27 cellular contexts compared by ENCODE assay signal in the genomic region with DNA sequence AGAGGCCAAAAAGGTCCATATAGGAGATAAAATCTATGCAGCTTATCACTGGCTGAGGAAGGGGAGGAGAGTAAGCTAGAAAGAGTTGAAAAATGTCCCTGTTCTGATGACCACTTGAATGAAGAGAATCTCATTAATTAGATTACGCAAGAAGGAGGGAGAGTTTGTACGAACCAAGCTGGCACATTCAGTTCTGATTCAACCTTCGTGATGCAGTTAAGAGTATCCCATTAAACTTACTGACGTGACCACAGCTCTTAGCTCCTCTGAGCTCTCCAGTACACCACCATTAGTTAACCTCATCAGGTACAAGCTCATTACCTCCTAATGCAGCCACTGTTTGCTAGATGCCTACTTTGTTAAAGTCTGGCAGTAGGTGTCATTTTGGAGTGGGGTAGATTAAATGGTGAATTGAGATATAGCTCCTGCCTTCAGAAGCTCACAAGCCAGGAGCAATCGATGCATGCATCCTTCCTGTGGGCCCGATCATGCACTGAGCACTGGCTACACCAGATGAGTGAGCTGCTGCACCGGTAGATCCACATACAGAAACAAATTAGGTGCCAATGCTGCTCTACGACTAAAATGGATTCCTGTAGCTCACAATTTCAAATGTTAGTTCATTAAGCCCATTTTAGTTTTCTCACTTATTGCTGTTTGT.
DNase-seq lines count a peak whose midpoint lies in the region; ATAC-seq, FAIRE-seq and TF ChIP-seq lines count a peak whose summit lies in the region.
"Had no signal": no experiment of that assay in that cellular context is flagged by ENCODE, and none has a peak within 500 bp of the region (broad histone marks: within the 10 kb centered on the region; RNA-seq: fewer than 3 reads in every experiment).

No MANE protein-coding gene starts in this region.

- no peak for TF ChIP-seq POLR2A in suprapubic skin (IDR thresholded peaks at IDR 0.05)

- H3K4me2 ChIP-seq in hepatocyte, result no peak overlapping the region

- TF ChIP-seq CTCF in bronchial epithelial cell (IDR thresholded peaks at IDR 0.05; ENCODE audit: insufficient read depth, low read length, severe bottlenecking) (no peak), hepatocyte (IDR thresholded peaks at IDR 0.05; ENCODE audit: poor library complexity) (no peak), suprapubic skin (IDR thresholded peaks at IDR 0.05) (no peak)

- no peak for ATAC-seq in HG02840 (IDR thresholded peaks at IDR 0.05; ENCODE audit: low FRiP score, unreplicated experiment)
- ATAC-seq: activated naive CD4-positive, alpha-beta T cell treated with anti-CD3 and anti-CD28 coated beads, Interleukin-2, amount 50 U/mL, for 72 hours; GM12878; heart left ventricle; naive thymus-derived CD8-positive, alpha-beta T cell; T-cell had no signal

- intact Hi-C loops in posterior cingulate gyrus (cut with DNase I), result no loop called here

- no peak overlapping the region for H3K4me3 ChIP-seq in bronchial epithelial cell (ENCODE audit: low read depth, low read length)
- H3K4me3 ChIP-seq in hepatocyte, result no peak overlapping the region
- H3K4me3 ChIP-seq in suprapubic skin, result no peak overlapping the region
- H3K4me3 ChIP-seq: BLaER1 treated with 17β-estradiol and CSF1 and Interleukin-3, amounts not matched to agents 10 nM and 100 nM; GM12878; heart left ventricle; MG63; spleen; testis had no signal

- H3K27ac ChIP-seq in hepatocyte (peak overlapping the region; percentile 92), suprapubic skin (peak overlapping the region; percentile 84)
- H3K27ac ChIP-seq: BLaER1 treated with 17β-estradiol and CSF1 and Interleukin-3, amounts not matched to agents 10 nM and 100 nM; brain microvascular endothelial cell; heart left ventricle; spleen; testis; VCaP had no signal

- H3K27ac Mint-ChIP-seq in activated naive CD4-positive, alpha-beta T cell treated with anti-CD3 and anti-CD28 coated beads, Interleukin-2, amount 10 ng/mL, durations not matched to agents 7 days and 5 days, result no peak overlapping the region
- H3K27ac Mint-ChIP-seq: activated naive CD4-positive, alpha-beta T cell treated with anti-CD3 and anti-CD28 coated beads, Interleukin-2, amount 50 U/mL, for 72 hours; memory B cell; naive thymus-derived CD8-positive, alpha-beta T cell; T-cell had no signal

- peak; percentile 58 for DNase-seq in M059J (ENCODE audit: low read depth)
- DNase-seq in bronchial epithelial cell (ENCODE audit: low read depth), result peak; percentile 8
- DNase-seq in hepatocyte (ENCODE audit: low spot score), result no peak
- DNase-seq in suprapubic skin (ENCODE audit: low spot score in 2 of 2), result no peak
- DNase-seq in posterior cingulate gyrus, result no peak
- DNase-seq in activated naive CD4-positive, alpha-beta T cell treated with anti-CD3 and anti-CD28 coated beads, Interleukin-2, amount 10 ng/mL, durations not matched to agents 7 days and 5 days, result no peak
- no peak for DNase-seq in NCI-H187 treated with DMSO at 0.1 percent for 48 hours (lab: John Stamatoyannopoulos, UW)
- DNase-seq: activated CD4-positive, alpha-beta T cell treated with anti-CD3 and anti-CD28 coated beads, Interleukin-2, amount 50 U/mL, for 48 hours; brain microvascular endothelial cell; dermis blood vessel endothelial cell; GF-D8; heart left ventricle; immature natural killer cell; MG63; naive thymus-derived CD8-positive, alpha-beta T cell; NCI-H146; NCI-H446 treated with DMSO at 0.1 percent for 48 hours; Right ventricle myocardium superior; spleen; T-cell; testis had no signal

- no peaks in the 10 kb centered on the region for H3K27me3 Mint-ChIP-seq in activated naive CD4-positive, alpha-beta T cell treated with anti-CD3 and anti-CD28 coated beads, Interleukin-2, amount 10 ng/mL, durations not matched to agents 7 days and 5 days
- H3K27me3 Mint-ChIP-seq: memory B cell; naive thymus-derived CD8-positive, alpha-beta T cell; T-cell had no signal

- peaks cover 3% of the 10 kb centered on the region for H3K9me3 Mint-ChIP-seq in activated naive CD4-positive, alpha-beta T cell treated with anti-CD3 and anti-CD28 coated beads, Interleukin-2, amount 10 ng/mL, durations not matched to agents 7 days and 5 days
- H3K9me3 Mint-ChIP-seq: immature natural killer cell, memory B cell had no signal

- peaks cover 2% of the 10 kb centered on the region for H3K36me3 Mint-ChIP-seq in activated naive CD4-positive, alpha-beta T cell treated with anti-CD3 and anti-CD28 coated beads, Interleukin-2, amount 10 ng/mL, durations not matched to agents 7 days and 5 days
- H3K36me3 Mint-ChIP-seq: immature natural killer cell; memory B cell; naive thymus-derived CD8-positive, alpha-beta T cell; T-cell had no signal

- 95% methylated on average over 8 of the region's 8 CpGs for WGBS in hepatocyte (ENCODE audit: low lambda C conversion rate, missing lambda C conversion rate)
- WGBS in suprapubic skin, result 80% methylated on average over 8 of the region's 8 CpGs

- CTCF ChIA-PET in activated naive CD4-positive, alpha-beta T cell treated with anti-CD3 and anti-CD28 coated beads, Interleukin-2, amount 10 ng/mL, durations not matched to agents 7 days and 5 days (lab: Charles Lee), result no interaction called here

- H3K4me1 ChIP-seq in hepatocyte (ENCODE audit: insufficient read depth), result peaks cover 17% of the 10 kb centered on the region
- H3K4me1 ChIP-seq in suprapubic skin, result peaks cover 34% of the 10 kb centered on the region
- H3K4me1 ChIP-seq: testis had no signal

- no peaks in the 10 kb centered on the region for H3K9me3 ChIP-seq in hepatocyte (ENCODE audit: low read depth)
- no peaks in the 10 kb centered on the region for H3K9me3 ChIP-seq in suprapubic skin
- H3K9me3 ChIP-seq: BLaER1 treated with 17β-estradiol and CSF1 and Interleukin-3, amounts not matched to agents 10 nM and 100 nM; heart left ventricle; MG63; spleen; testis had no signal

- no peaks in the 10 kb centered on the region for H4K20me1 ChIP-seq in hepatocyte (ENCODE audit: insufficient read depth, poor library complexity, severe bottlenecking)
- H4K20me1 ChIP-seq: BLaER1 treated with 17β-estradiol and CSF1 and Interleukin-3, amounts not matched to agents 10 nM and 100 nM had no signal

- no peak for TF ChIP-seq EP300 in suprapubic skin (IDR thresholded peaks at IDR 0.05)

- no peaks in the 10 kb centered on the region for H3K79me2 ChIP-seq in hepatocyte

- no peaks in the 10 kb centered on the region for H3K9me2 ChIP-seq in hepatocyte (replicated peaks; ENCODE audit: insufficient read depth)

- H3K27me3 ChIP-seq in bronchial epithelial cell (ENCODE audit: control insufficient read depth, insufficient read depth, low read length) (no peaks in the 10 kb centered on the region), hepatocyte (no peaks in the 10 kb centered on the region), suprapubic skin (no peaks in the 10 kb centered on the region)
- H3K27me3 ChIP-seq: BLaER1 treated with 17β-estradiol and CSF1 and Interleukin-3, amounts not matched to agents 10 nM and 100 nM; brain microvascular endothelial cell; heart left ventricle; MG63; spleen; testis had no signal

- H3K36me3 ChIP-seq in bronchial epithelial cell (ENCODE audit: control insufficient read depth, insufficient read depth, low read length) (no peaks in the 10 kb centered on the region), hepatocyte (replicated peaks; ENCODE audit: insufficient read depth, low read depth) (no peaks in the 10 kb centered on the region), suprapubic skin (no peaks in the 10 kb centered on the region)
- H3K36me3 ChIP-seq: BLaER1 treated with 17β-estradiol and CSF1 and Interleukin-3, amounts not matched to agents 10 nM and 100 nM; brain microvascular endothelial cell; heart left ventricle; MG63; spleen had no signal

- no peak for FAIRE-seq in bronchial epithelial cell (lab: Jason Lieb, UNC)
- FAIRE-seq: GM12878 had no signal

- no peak overlapping the region for H3K4me3 Mint-ChIP-seq in activated naive CD4-positive, alpha-beta T cell treated with anti-CD3 and anti-CD28 coated beads, Interleukin-2, amount 10 ng/mL, durations not matched to agents 7 days and 5 days
- H3K4me3 Mint-ChIP-seq: immature natural killer cell; memory B cell; naive thymus-derived CD8-positive, alpha-beta T cell; T-cell had no signal

- H3K4me1 Mint-ChIP-seq in activated naive CD4-positive, alpha-beta T cell treated with anti-CD3 and anti-CD28 coated beads, Interleukin-2, amount 10 ng/mL, durations not matched to agents 7 days and 5 days, result peaks cover 14% of the 10 kb centered on the region

- H2AFZ ChIP-seq in hepatocyte, result no peak overlapping the region

Comparison
In these comparisons a context has a peak if more than half of its experiments do, and no peak if none do; other contexts are left out.
1. DNase-seq: peak in M059J (single experiment) and bronchial epithelial cell (single experiment); none in hepatocyte (single experiment), suprapubic skin (0 of 2), posterior cingulate gyrus (0 of 10), activated naive CD4-positive, alpha-beta T cell treated with anti-CD3 and anti-CD28 coated beads, Interleukin-2, amount 10 ng/mL, durations not matched to agents 7 days and 5 days (single experiment) and NCI-H187 treated with DMSO at 0.1 percent for 48 hours (single experiment).